ENCODE assay signal across 8 cellular contexts in the genomic region with DNA sequence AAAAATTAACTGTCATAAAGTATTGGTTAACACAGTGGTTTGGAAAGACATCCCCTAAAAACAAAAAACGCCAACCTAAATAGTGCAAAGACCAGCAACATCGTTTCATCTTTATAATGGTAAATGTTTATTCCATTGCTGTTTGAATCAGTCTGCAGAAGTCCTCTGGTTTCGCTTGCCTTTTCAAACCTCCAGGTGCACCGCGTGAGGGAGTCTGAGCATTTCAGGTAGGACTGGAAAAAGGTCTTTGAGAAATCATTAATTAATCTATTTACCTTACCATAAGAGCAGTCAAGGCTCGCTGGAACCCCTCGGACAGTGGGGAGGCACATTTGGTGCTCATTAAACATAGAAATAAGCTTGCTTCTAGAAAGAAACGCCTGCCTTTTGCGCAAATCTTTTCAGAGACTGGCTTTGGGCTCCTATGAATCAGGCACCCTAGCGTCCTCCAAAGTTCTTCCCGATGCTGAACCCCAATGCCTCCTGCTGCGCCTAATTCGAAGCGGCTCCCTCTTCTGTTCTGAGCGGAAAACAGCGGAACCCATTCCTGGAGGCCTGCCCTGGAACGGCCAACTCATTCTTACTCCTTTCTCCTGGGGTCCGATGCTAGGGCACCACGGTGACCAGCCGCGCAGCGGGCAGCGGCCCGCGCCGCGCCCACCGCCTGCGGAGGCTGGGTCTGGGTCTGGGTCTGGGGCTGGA. TPM values are rescaled to one million over a fixed set of nuclear protein-coding genes. Genes with fewer than 3 reads are reported as not detected.
DNase-seq lines count a peak whose midpoint lies in the region; ATAC-seq and TF ChIP-seq lines count a peak whose summit lies in the region.

No MANE protein-coding gene starts in this region.

- CTCF ChIA-PET in AG04450 (lab: Charles Lee) = interaction anchor here (0.7 to 2.1 kb wide), 6 partner anchors 11 to 1112 kb away, joined by 3 to 8 read pairs (median 3); no protein-coding TSS in a partner anchor

- POLR2A ChIA-PET in AG04450 (lab: Yijun Ruan, JAX) = no interaction called here

- peaks cover 0 to 5% of the 10 kb centered on the region in 2 donors for H3K4me1 ChIP-seq in ascending aorta
- peaks cover 0 to 5% of the 10 kb centered on the region in 2 donors for H3K4me1 ChIP-seq in adrenal gland (replicated peaks in 1 of 2)

- H3K27me3 ChIP-seq in AG04450 (ENCODE audit: control insufficient read depth, insufficient read depth, low read length) (peaks cover 12% of the 10 kb centered on the region), ascending aorta (no peaks in the 10 kb centered on the region), adrenal gland (peaks cover 31% of the 10 kb centered on the region)

- TF ChIP-seq CTCF in AG04450 (IDR thresholded peaks at IDR 0.05; ENCODE audit: low read depth, low read length) = no peak
- no peak for TF ChIP-seq CTCF in ascending aorta (IDR thresholded peaks at IDR 0.05)
- TF ChIP-seq CTCF in adrenal gland (IDR thresholded peaks at IDR 0.05) = no peak

- H3K27ac ChIP-seq in AG04450 (ENCODE audit: low read depth, low read length) = no peak overlapping the region
- peak overlapping the region; percentile 44 to 59 for H3K27ac ChIP-seq in ascending aorta
- no peak overlapping the region for H3K27ac ChIP-seq in adrenal gland

- intact Hi-C loops in ascending aorta (cut with DNase I) (loop anchor here (1.0 kb wide), 2 partner anchors 441 to 544 kb away; no protein-coding TSS in a partner anchor), adrenal gland (cut with DNase I) (loop anchor here in 1 of 2 donors (10.0 kb wide), 1 partner anchor 546 kb away; no protein-coding TSS in a partner anchor)

- 6 to 15% (median 11%) methylated on average over 10 to 29 of the region's 29 CpGs for WGBS in adrenal gland, 4 donors

- DNase-seq in AG04450 (ENCODE audit: low read depth, low spot score) (no peak), ascending aorta (ENCODE audit: low spot score in 2 of 2) (no peak), left kidney (ENCODE audit: low read depth, low spot score) (peak; percentile 54), adrenal gland (no peak)
- DNase-seq in activated CD4-positive, alpha-beta T cell treated with anti-CD3 and anti-CD28 coated beads, Interleukin-2, amount 50 U/mL, for 48 hours = no peak

- peak overlapping the region; percentile 29 for H3K4me3 ChIP-seq in AG04450 (ENCODE audit: low read depth, low read length)
- H3K4me3 ChIP-seq in ascending aorta = peak overlapping the region; percentile 63 to 84
- peak overlapping the region in 1 of 4 donors; percentile 41 for H3K4me3 ChIP-seq in adrenal gland

- TF ChIP-seq POLR2A in adrenal gland (IDR thresholded peaks at IDR 0.05) = no peak

- no peaks in the 10 kb centered on the region for H3K36me3 ChIP-seq in ascending aorta
- no peaks in the 10 kb centered on the region for H3K36me3 ChIP-seq in adrenal gland (replicated peaks in 1 of 2)

- ATAC-seq in GM21390 (IDR thresholded peaks at IDR 0.05; ENCODE audit: unreplicated experiment) = peak; percentile 13
- ATAC-seq in HG02938 (IDR thresholded peaks at IDR 0.05; ENCODE audit: unreplicated experiment) = no peak
- no peak for ATAC-seq in GM18870 (IDR thresholded peaks at IDR 0.05; ENCODE audit: unreplicated experiment)

- H3K9me3 ChIP-seq in AG04450 (ENCODE audit: control insufficient read depth, insufficient read depth, low read length) = peaks cover 3% of the 10 kb centered on the region; the same call in 1 of the 2 replicates
- no peaks in the 10 kb centered on the region for H3K9me3 ChIP-seq in ascending aorta
- H3K9me3 ChIP-seq in adrenal gland (replicated peaks in 1 of 3) = no peaks in the 10 kb centered on the region

RNA-seq across cellular contexts. Expression of a gene that starts 0.9 kb away (rescaled TPM):
- 0.02 TPM in 1 of 2 replicates, not detected in the other for polyA plus RNA-seq in AG04450 (2011; rRNA removed)
- polyA minus RNA-seq in AG04450 (2011; rRNA and poly(A)+ RNA removed) = not detected in 2 replicates
- total RNA-seq in ascending aorta = 8.9 TPM
- total RNA-seq in adrenal gland = under 1 TPM in 3 of 8 donors, not detected in 5; 0.07 to 0.14 (median 0.14) TPM
- polyA plus RNA-seq in adrenal gland = under 1 TPM; 0.07 to 0.24 (median 0.18) TPM

Comparison
In these comparisons a context has a peak if more than half of its experiments do, and no peak if none do; other contexts are left out.
1. H3K27ac ChIP-seq: peak in ascending aorta (2 of 2); none in AG04450 (single experiment) and adrenal gland (0 of 5).